Comparison of ENCODE assay signal across 21 cellular contexts in the genomic region with DNA sequence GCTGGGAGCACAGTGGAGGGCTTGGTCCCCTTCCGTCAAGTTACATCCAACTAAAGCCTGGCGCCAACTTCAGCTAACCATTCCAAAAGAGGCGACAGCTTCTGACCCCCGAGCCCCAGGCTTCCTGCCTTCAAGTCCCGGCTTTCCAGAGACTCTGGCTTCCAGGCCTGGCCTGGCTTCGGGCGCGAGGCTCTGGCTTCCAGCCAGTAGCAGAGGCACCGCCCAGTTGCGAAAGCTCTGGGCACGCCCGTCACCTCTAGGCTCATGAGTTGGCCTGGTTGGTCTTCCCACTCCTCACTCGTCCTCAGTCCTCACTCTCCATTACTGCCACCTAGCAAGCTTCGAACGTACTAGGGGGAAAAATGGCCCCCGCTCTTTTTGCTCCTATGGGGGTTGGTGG. TPM values are rescaled to one million over a fixed set of nuclear protein-coding genes. Genes with fewer than 3 reads are reported as not detected.
"Had no signal": no experiment of that assay in that cellular context is flagged by ENCODE, and none has a peak within 500 bp of the region (broad histone marks: within the 10 kb centered on the region; RNA-seq: fewer than 3 reads in every experiment).

No MANE protein-coding gene starts in this region.

- H3K4me3 ChIP-seq: ascending aorta, gastroesophageal sphincter, heart right ventricle, left ventricle myocardium inferior had no signal

- H3K36me3 ChIP-seq: ascending aorta, gastroesophageal sphincter, heart right ventricle, left ventricle myocardium inferior had no signal

- DNase-seq: activated naive CD4-positive, alpha-beta T cell treated with anti-CD3 and anti-CD28 coated beads for 36 hours; activated naive CD8-positive, alpha-beta T cell treated with anti-CD3 and anti-CD28 coated beads, Interleukin-2, amount 50 U/mL, for 24 hours; dermis blood vessel endothelial cell; heart right ventricle; left ventricle myocardium inferior; natural killer cell; nucleus accumbens; stimulated activated CD4-positive, alpha-beta T cell treated with anti-CD3 and anti-CD28 coated beads, Interleukin-15, amount 100 ng/mL, for 24 hours; stimulated activated CD4-positive, alpha-beta T cell treated with anti-CD3 and anti-CD28 coated beads, Interleukin-4, amount 100 ng/mL, for 1 hour; stimulated activated naive CD4-positive, alpha-beta T cell; trophoblast cell had no signal

- H3K27me3 ChIP-seq: ascending aorta, gastroesophageal sphincter had no signal

- H3K27ac ChIP-seq: ascending aorta, gastroesophageal sphincter, heart right ventricle, left ventricle myocardium inferior had no signal

- H3K4me1 ChIP-seq: ascending aorta, gastroesophageal sphincter, heart right ventricle, left ventricle myocardium inferior had no signal

- H3K9me3 ChIP-seq: ascending aorta, gastroesophageal sphincter, heart right ventricle, left ventricle myocardium inferior had no signal

- ATAC-seq: activated CD4-positive, CD25-positive, alpha-beta regulatory T cell treated with anti-CD3 and anti-CD28 coated beads, Interleukin-2, amount 50 U/mL, for 24 hours; activated naive CD8-positive, alpha-beta T cell treated with anti-CD3 and anti-CD28 coated beads, Interleukin-2, amount 50 U/mL, for 24 hours; activated T-helper 17 cell treated with anti-CD3 and anti-CD28 coated beads, Interleukin-2, amount 50 U/mL, for 72 hours; gastroesophageal sphincter; heart right ventricle; natural killer cell had no signal

RNA-seq across cellular contexts. Expression of gene C1orf185, which starts 30.0 kb away (rescaled TPM):
- total RNA-seq: activated naive CD4-positive, alpha-beta T cell treated with anti-CD3 and anti-CD28 coated beads for 36 hours; activated T-helper 17 cell treated with anti-CD3 and anti-CD28 coated beads, Interleukin-2, amount 50 U/mL, for 72 hours; ascending aorta; bronchial epithelial cell; cerebellum; dermis blood vessel endothelial cell; gastroesophageal sphincter; heart right ventricle; left ventricle myocardium inferior; natural killer cell; posterior vena cava; skeletal muscle tissue; subcutaneous adipose tissue; T-helper 1 cell treated with Interleukin-12 subunit alpha and Interleukin-12 subunit beta and Interleukin-4 antibody, amounts not matched to agents 30 ng/mL and 1 ng/mL, for 36 hours had no signal
